Comparison of ENCODE assay signal across 11 cellular contexts in the genomic region with DNA sequence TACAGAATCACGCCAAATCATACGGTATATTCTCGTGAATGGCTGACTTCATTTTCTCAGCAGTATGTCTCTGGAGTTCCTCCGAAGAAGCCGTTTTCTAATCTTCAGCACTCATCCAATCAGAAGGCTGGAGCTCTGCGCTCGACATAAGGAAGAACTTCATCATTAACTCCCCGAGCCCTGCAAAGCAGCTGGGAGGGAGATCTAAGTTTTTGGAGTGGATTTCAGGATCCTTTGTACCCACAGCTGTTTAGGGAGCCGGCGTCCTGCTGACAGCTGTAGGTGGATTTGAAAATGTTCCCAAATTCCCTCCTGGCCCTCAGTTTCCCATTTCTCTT. TPM values are rescaled to one million over a fixed set of nuclear protein-coding genes. Genes with fewer than 3 reads are reported as not detected.
DNase-seq lines count a peak whose midpoint lies in the region; ATAC-seq and TF ChIP-seq lines count a peak whose summit lies in the region.
"Had no signal": no experiment of that assay in that cellular context is flagged by ENCODE, and none has a peak within 500 bp of the region (broad histone marks: within the 10 kb centered on the region; RNA-seq: fewer than 3 reads in every experiment).

No MANE protein-coding gene starts in this region.

- H3K14ac ChIP-seq in neuronal stem cell (ENCODE audit: low read length): no peak overlapping the region

- DNase-seq in AG10803 (ENCODE audit: low read depth) (peak; percentile 33), NCI-H2227 (lab: John Stamatoyannopoulos, UW; ENCODE audit: unreplicated experiment) (peak; percentile 36), esophagus squamous epithelium (lab: John Stamatoyannopoulos, UW) (no peak), neuronal stem cell (ENCODE audit: low spot score) (no peak), RKO (ENCODE audit: low spot score) (no peak)
- DNase-seq: activated T-cell treated with anti-CD3 and anti-CD28 coated beads, Interleukin-2, amount 50 U/mL, for 24 hours; kidney glomerular epithelial cell; NCI-H446 treated with DMSO at 0.1 percent for 48 hours had no signal

- H3K9ac ChIP-seq in neuronal stem cell (ENCODE audit: low read depth, low read length, poor library complexity): no peak overlapping the region

- H3K79me1 ChIP-seq in neuronal stem cell (ENCODE audit: low read depth, low read length): no peaks in the 10 kb centered on the region

- no peak overlapping the region for H2AK5ac ChIP-seq in neuronal stem cell (ENCODE audit: low read depth, low read length)

- H3K36me3 ChIP-seq in esophagus squamous epithelium (no peaks in the 10 kb centered on the region), neuronal stem cell (replicated peaks in 1 of 2; ENCODE audit: control insufficient read depth in 2 of 2, insufficient read depth in 2 of 2, low read length in 2 of 2) (no peaks in the 10 kb centered on the region)

- no peak overlapping the region for H4K91ac ChIP-seq in neuronal stem cell (ENCODE audit: low read depth, low read length, poor library complexity)

- H3K27ac ChIP-seq in esophagus squamous epithelium (peak overlapping the region; percentile 11 to 67 (median 34)), neuronal stem cell (replicated peaks; ENCODE audit: low read length) (no peak overlapping the region)

- ATAC-seq in GM19328 (IDR thresholded peaks at IDR 0.05; ENCODE audit: unreplicated experiment) (no peak), HG02763 (IDR thresholded peaks at IDR 0.05; ENCODE audit: unreplicated experiment) (no peak), HG03442 (IDR thresholded peaks at IDR 0.05; ENCODE audit: unreplicated experiment) (no peak)

- peak overlapping the region; percentile 63 for H3K4me3 ChIP-seq in AG10803 (ENCODE audit: low read length)
- H3K4me3 ChIP-seq in esophagus squamous epithelium: peak overlapping the region; percentile 23 to 58 (median 40)
- H3K4me3 ChIP-seq in neuronal stem cell (ENCODE audit: low read length in 2 of 2): no peak overlapping the region

- no peak overlapping the region for H2BK12ac ChIP-seq in neuronal stem cell (ENCODE audit: low read length)

- H2BK15ac ChIP-seq in neuronal stem cell (ENCODE audit: low read length): no peak overlapping the region

- H3K18ac ChIP-seq in neuronal stem cell (ENCODE audit: low read length): no peak overlapping the region

- H2BK5ac ChIP-seq in neuronal stem cell (ENCODE audit: low read length): no peak overlapping the region

- H4K8ac ChIP-seq in neuronal stem cell (ENCODE audit: low read depth, low read length): no peak overlapping the region

- H3K9me3 ChIP-seq in esophagus squamous epithelium (no peaks in the 10 kb centered on the region), neuronal stem cell (replicated peaks in 1 of 2; ENCODE audit: control insufficient read depth in 2 of 2, insufficient read depth in 1 of 2, low read depth in 1 of 2, low read length in 2 of 2) (no peaks in the 10 kb centered on the region)

- H3K4me1 ChIP-seq in esophagus squamous epithelium (no peaks in the 10 kb centered on the region), neuronal stem cell (ENCODE audit: control insufficient read depth in 2 of 2, insufficient read depth in 1 of 2, low read depth in 1 of 2, low read length in 2 of 2) (peaks cover 2 to 10% of the 10 kb centered on the region in 2 donors)

- no peak overlapping the region for H3K23ac ChIP-seq in neuronal stem cell (ENCODE audit: low read depth, low read length, poor library complexity)

- 63 to 64% methylated on average over 10 of the region's 10 CpGs for WGBS in esophagus squamous epithelium, 2 donors
- whole genome bisulfite sequencing in neuronal stem cell (ENCODE audit: extremely low coverage in 2 of 2, insufficient read length in 2 of 2, insufficient replicate concordance in 1 of 2), 2 donors: no CpG with 5 or more reads among the region's 10 CpGs

- H3K4ac ChIP-seq in neuronal stem cell (ENCODE audit: low read length): no peak overlapping the region

- TF ChIP-seq POLR2A in esophagus squamous epithelium (IDR thresholded peaks at IDR 0.05): no peak

- peak overlapping the region; percentile 35 for H2AFZ ChIP-seq in neuronal stem cell (ENCODE audit: low read length)

- peaks cover 0 to 13% (median 0%) of the 10 kb centered on the region in 4 donors for H3K27me3 ChIP-seq in esophagus squamous epithelium
- H3K27me3 ChIP-seq in neuronal stem cell (ENCODE audit: control insufficient read depth in 3 of 3, insufficient read depth in 3 of 3, low read depth in 1 of 3, low read length in 3 of 3): no peaks in the 10 kb centered on the region

- H3K4me2 ChIP-seq in neuronal stem cell (ENCODE audit: insufficient read depth, low read length, poor library complexity, severe bottlenecking): no peak overlapping the region

- TF ChIP-seq CTCF in AG10803 (conservative IDR thresholded peaks at IDR 0.05; ENCODE audit: low read length) (no peak), esophagus squamous epithelium (IDR thresholded peaks at IDR 0.05) (no peak)

- no peak overlapping the region for H2BK120ac ChIP-seq in neuronal stem cell (ENCODE audit: low read depth, low read length)

- intact Hi-C loops in esophagus squamous epithelium (cut with DNase I): no loop called here

RNA-seq across cellular contexts. Expression of gene SDK1, which starts 40.7 kb away (rescaled TPM):
- 1 to 10 TPM; 2.0 to 9.3 (median 3.8) TPM for total RNA-seq in esophagus squamous epithelium
- 3.0 TPM for polyA plus RNA-seq in neuronal stem cell (2013, experiment 1 of 2)
- polyA plus RNA-seq in neuronal stem cell (2013, experiment 2 of 2): 2.9 TPM

Comparison
In these comparisons a context has a peak if more than half of its experiments do, and no peak if none do; other contexts are left out.
1. DNase-seq: peak in AG10803 (single experiment) and NCI-H2227 (single experiment); none in esophagus squamous epithelium (single experiment), neuronal stem cell (single experiment) and RKO (single experiment).
2. H3K4me3 ChIP-seq: peak in AG10803 (single experiment) and esophagus squamous epithelium (4 of 4); none in neuronal stem cell (0 of 2).